In genomic region chr7:105527737-105528136, GRCh38 we compare ENCODE assay signal across 12 cellular contexts. TPM values are rescaled to one million over a fixed set of nuclear protein-coding genes. Genes with fewer than 3 reads are reported as not detected.
"Had no signal": no experiment of that assay in that cellular context is flagged by ENCODE, and none has a peak within 500 bp of the region (broad histone marks: within the 10 kb centered on the region; RNA-seq: fewer than 3 reads in every experiment).

No MANE protein-coding gene starts in this region.

RNA-seq across cellular contexts. Expression of gene EFCAB10, which starts 53.6 kb away (rescaled TPM):
- total RNA-seq: activated B cell treated with CpG ODN at 0.5 μM for 24 hours; activated CD4-positive, alpha-beta memory T cell treated with anti-CD3 and anti-CD28 coated beads for 36 hours; activated CD4-positive, alpha-beta memory T cell treated with anti-CD3 and anti-CD28 coated beads, Interleukin-2, amount 10 ng/mL, durations not matched to agents 7 days and 5 days; activated CD4-positive, alpha-beta T cell treated with anti-CD3 and anti-CD28 coated beads for 36 hours; activated CD4-positive, alpha-beta T cell treated with anti-CD3 and anti-CD28 coated beads, Interleukin-2, amount 10 ng/mL, durations not matched to agents 24 days and 14 days; activated CD4-positive, alpha-beta T cell treated with anti-CD3 and anti-CD28 coated beads, Interleukin-2, amount 10 ng/mL, durations not matched to agents 7 days and 5 days; activated CD8-positive, alpha-beta memory T cell treated with anti-CD3 and anti-CD28 coated beads for 36 hours; activated CD8-positive, alpha-beta memory T cell treated with anti-CD3 and anti-CD28 coated beads, Interleukin-2, amount 10 ng/mL, durations not matched to agents 7 days and 5 days; activated CD8-positive, alpha-beta T cell treated with anti-CD3 and anti-CD28 coated beads for 36 hours; activated CD8-positive, alpha-beta T cell treated with anti-CD3 and anti-CD28 coated beads, Interleukin-2, amount 10 ng/mL, durations not matched to agents 7 days and 5 days; T-helper 1 cell treated with Interleukin-12 subunit alpha and Interleukin-12 subunit beta and Interleukin-4 antibody, amounts not matched to agents 30 ng/mL and 1 ng/mL, for 36 hours; T-helper 2 cell treated with Interferon-gamma antibody and Interleukin-4, amounts not matched to agents 100 ng/mL and 5 ng/mL, for 36 hours had no signal
